Comparison of ENCODE assay signal across 7 cellular contexts in genomic region chr1:147992916-147993315, GRCh38.
A peak's percentile ranks its signal among the peaks of the same experiment; 100 is the strongest.
DNase-seq lines count a peak whose midpoint lies in the region; ATAC-seq and TF ChIP-seq lines count a peak whose summit lies in the region.
"Not testable (repeated sequence)": the region's sequence is repeated elsewhere in the genome, so short reads cannot be mapped to it uniquely, and the experiment has no call there.

No MANE protein-coding gene starts in this region.

- H3K9me3 Mint-ChIP-seq in Caco-2 (ENCODE audit: unreplicated experiment); activated CD4-positive, alpha-beta T cell treated with anti-CD3 and anti-CD28 coated beads for 36 hours (ENCODE audit: low read depth); activated T-cell treated with anti-CD3 and anti-CD28 coated beads, Interleukin-2, amount 50 U/mL, for 24 hours; activated naive CD4-positive, alpha-beta T cell treated with anti-CD3 and anti-CD28 coated beads for 36 hours; activated naive CD8-positive, alpha-beta T cell treated with anti-CD3 and anti-CD28 coated beads, Interleukin-2, amount 10 ng/mL, durations not matched to agents 7 days and 5 days: not testable (repeated sequence)

- not testable (repeated sequence) for H3K27me3 ChIP-seq in Caco-2 (replicated peaks; ENCODE audit: control insufficient read depth, insufficient read depth, low read length); mammary epithelial cell (ENCODE audit: insufficient read depth, low read length)

- H3K9me3 ChIP-seq in Caco-2; mammary epithelial cell (replicated peaks; ENCODE audit: insufficient read depth, low read length): not testable (repeated sequence)

- not testable (repeated sequence) for H3K9ac ChIP-seq in mammary epithelial cell (ENCODE audit: insufficient read depth, low read length)

- not testable (repeated sequence) for H3K4me2 ChIP-seq in mammary epithelial cell (ENCODE audit: insufficient read depth, low read depth, low read length)

- dilution Hi-C loops in mammary epithelial cell (cut with HindIII; ENCODE audit: low sequenced_read_pairs) = not testable (repeated sequence)

- H3K4me1 Mint-ChIP-seq in Caco-2 (ENCODE audit: low read depth, unreplicated experiment) = not testable (repeated sequence)
- peaks cover 14% of the 10 kb centered on the region for H3K4me1 Mint-ChIP-seq in activated CD4-positive, alpha-beta T cell treated with anti-CD3 and anti-CD28 coated beads for 36 hours
- H3K4me1 Mint-ChIP-seq in activated T-cell treated with anti-CD3 and anti-CD28 coated beads, Interleukin-2, amount 50 U/mL, for 24 hours (ENCODE audit: low read depth) = peaks cover 19% of the 10 kb centered on the region
- peaks cover 17% of the 10 kb centered on the region for H3K4me1 Mint-ChIP-seq in activated naive CD4-positive, alpha-beta T cell treated with anti-CD3 and anti-CD28 coated beads for 36 hours (ENCODE audit: low read depth)
- peaks cover 13% of the 10 kb centered on the region for H3K4me1 Mint-ChIP-seq in activated naive CD8-positive, alpha-beta T cell treated with anti-CD3 and anti-CD28 coated beads, Interleukin-2, amount 10 ng/mL, durations not matched to agents 7 days and 5 days

- in situ Hi-C loops in mammary epithelial cell (cut with MboI; ENCODE audit: low sequenced_read_pairs in 2 of 2) = not testable (repeated sequence)

- H3K27ac Mint-ChIP-seq in Caco-2 (ENCODE audit: unreplicated experiment); activated CD4-positive, alpha-beta T cell treated with anti-CD3 and anti-CD28 coated beads for 36 hours; activated naive CD8-positive, alpha-beta T cell treated with anti-CD3 and anti-CD28 coated beads, Interleukin-2, amount 10 ng/mL, durations not matched to agents 7 days and 5 days: not testable (repeated sequence)
- peak overlapping the region; percentile 81 for H3K27ac Mint-ChIP-seq in activated T-cell treated with anti-CD3 and anti-CD28 coated beads, Interleukin-2, amount 50 U/mL, for 24 hours
- peak overlapping the region; percentile 68 for H3K27ac Mint-ChIP-seq in activated naive CD4-positive, alpha-beta T cell treated with anti-CD3 and anti-CD28 coated beads for 36 hours

- H3K79me2 ChIP-seq in mammary epithelial cell (ENCODE audit: insufficient read depth, low read length) = not testable (repeated sequence)

- H3K4me3 ChIP-seq in Caco-2 (ENCODE audit: low read depth, low read length); mammary epithelial cell (replicated peaks in 1 of 3; ENCODE audit: insufficient read depth in 1 of 3, low read depth in 2 of 3, low read length in 3 of 3): not testable (repeated sequence)

- POLR2A ChIA-PET in Caco-2 (lab: Charles Lee); activated CD4-positive, alpha-beta T cell treated with anti-CD3 and anti-CD28 coated beads for 36 hours (lab: Charles Lee); activated naive CD8-positive, alpha-beta T cell treated with anti-CD3 and anti-CD28 coated beads, Interleukin-2, amount 10 ng/mL, durations not matched to agents 7 days and 5 days (lab: Charles Lee): not testable (repeated sequence)

- H3K36me3 ChIP-seq in Caco-2 (ENCODE audit: control insufficient read depth, insufficient read depth, low read length); mammary epithelial cell (ENCODE audit: insufficient read depth, low read length): not testable (repeated sequence)

- BruUV-seq in Caco-2 (replicated peaks; lab: Mats Ljungman, UMichigan) = TSS peak; percentile 62
- TSS peak; percentile 48 for BruUV-seq in mammary epithelial cell (replicated peaks; lab: Mats Ljungman, UMichigan)

- not testable (repeated sequence) for H3K4me1 ChIP-seq in Caco-2; mammary epithelial cell (ENCODE audit: insufficient read depth, low read length)

- not testable (repeated sequence) for H3K27me3 Mint-ChIP-seq in Caco-2 (ENCODE audit: insufficient read depth, unreplicated experiment); activated CD4-positive, alpha-beta T cell treated with anti-CD3 and anti-CD28 coated beads for 36 hours; activated T-cell treated with anti-CD3 and anti-CD28 coated beads, Interleukin-2, amount 50 U/mL, for 24 hours; activated naive CD4-positive, alpha-beta T cell treated with anti-CD3 and anti-CD28 coated beads for 36 hours (ENCODE audit: low read depth); activated naive CD8-positive, alpha-beta T cell treated with anti-CD3 and anti-CD28 coated beads, Interleukin-2, amount 10 ng/mL, durations not matched to agents 7 days and 5 days

- not testable (repeated sequence) for H4K20me1 ChIP-seq in mammary epithelial cell (ENCODE audit: insufficient read depth, low read length)

- H3K27ac ChIP-seq in mammary epithelial cell (ENCODE audit: insufficient read depth, low read depth, low read length) = not testable (repeated sequence)

- H3K36me3 Mint-ChIP-seq in Caco-2 (ENCODE audit: insufficient read depth, unreplicated experiment); activated naive CD4-positive, alpha-beta T cell treated with anti-CD3 and anti-CD28 coated beads for 36 hours (ENCODE audit: low read depth): not testable (repeated sequence)
- peaks cover 17% of the 10 kb centered on the region for H3K36me3 Mint-ChIP-seq in activated CD4-positive, alpha-beta T cell treated with anti-CD3 and anti-CD28 coated beads for 36 hours (ENCODE audit: low read depth)
- H3K36me3 Mint-ChIP-seq in activated T-cell treated with anti-CD3 and anti-CD28 coated beads, Interleukin-2, amount 50 U/mL, for 24 hours (ENCODE audit: low read depth) = peaks cover 22% of the 10 kb centered on the region
- peaks cover 22% of the 10 kb centered on the region for H3K36me3 Mint-ChIP-seq in activated naive CD8-positive, alpha-beta T cell treated with anti-CD3 and anti-CD28 coated beads, Interleukin-2, amount 10 ng/mL, durations not matched to agents 7 days and 5 days

- not testable (repeated sequence) for TF ChIP-seq CTCF in Caco-2 (IDR thresholded peaks at IDR 0.05; ENCODE audit: insufficient read depth in 1 of 2, low read depth in 1 of 2, low read length in 1 of 2, severe bottlenecking in 1 of 2, unreplicated experiment in 1 of 2); mammary epithelial cell (conservative IDR thresholded peaks at IDR 0.05 in 1 of 2, IDR thresholded peaks at IDR 0.05 in 1 of 2; ENCODE audit: extremely low read depth in 1 of 2, insufficient read depth in 1 of 2, low read depth in 1 of 2, low read length in 2 of 2)

- WGBS in mammary epithelial cell (ENCODE audit: low coverage, missing lambda C conversion rate) = 98% methylated on average over 4 of the region's 4 CpGs

- peak; percentile 14 for ATAC-seq in activated CD4-positive, alpha-beta T cell treated with anti-CD3 and anti-CD28 coated beads for 36 hours
- ATAC-seq in activated naive CD8-positive, alpha-beta T cell treated with anti-CD3 and anti-CD28 coated beads, Interleukin-2, amount 10 ng/mL, durations not matched to agents 7 days and 5 days (ENCODE audit: low read depth) = not testable (repeated sequence)
- peak; percentile 34 for ATAC-seq in stimulated activated naive CD8-positive, alpha-beta T cell treated with anti-CD3 and anti-CD28 coated beads, Interleukin-15, Interleukin-2, amounts not matched to agents 100 U/mL and 50 U/mL, for 24 hours

- DNase-seq in Caco-2; activated CD4-positive, alpha-beta T cell treated with anti-CD3 and anti-CD28 coated beads for 36 hours; activated T-cell treated with anti-CD3 and anti-CD28 coated beads, Interleukin-2, amount 50 U/mL, for 24 hours; activated naive CD4-positive, alpha-beta T cell treated with anti-CD3 and anti-CD28 coated beads for 36 hours; activated naive CD8-positive, alpha-beta T cell treated with anti-CD3 and anti-CD28 coated beads, Interleukin-2, amount 10 ng/mL, durations not matched to agents 7 days and 5 days; mammary epithelial cell; stimulated activated naive CD8-positive, alpha-beta T cell treated with anti-CD3 and anti-CD28 coated beads, Interleukin-15, Interleukin-2, amounts not matched to agents 100 U/mL and 50 U/mL, for 24 hours: not testable (repeated sequence)

- CTCF ChIA-PET in Caco-2 (lab: Charles Lee); activated CD4-positive, alpha-beta T cell treated with anti-CD3 and anti-CD28 coated beads for 36 hours (lab: Charles Lee); activated naive CD4-positive, alpha-beta T cell treated with anti-CD3 and anti-CD28 coated beads for 36 hours (lab: Charles Lee); mammary epithelial cell (lab: Charles Lee; ENCODE audit: low non-redundant PET): not testable (repeated sequence)

- H2AFZ ChIP-seq in mammary epithelial cell (ENCODE audit: low read depth, low read length) = not testable (repeated sequence)

- intact Hi-C loops in Caco-2 (cut with micrococcal nuclease; ENCODE audit: unreplicated experiment); activated CD4-positive, alpha-beta T cell treated with anti-CD3 and anti-CD28 coated beads for 36 hours (cut with DNase I, micrococcal nuclease); activated naive CD4-positive, alpha-beta T cell treated with anti-CD3 and anti-CD28 coated beads for 36 hours (cut with micrococcal nuclease); mammary epithelial cell (cut with micrococcal nuclease): not testable (repeated sequence)

- not testable (repeated sequence) for H3K4me3 Mint-ChIP-seq in Caco-2 (ENCODE audit: unreplicated experiment); activated CD4-positive, alpha-beta T cell treated with anti-CD3 and anti-CD28 coated beads for 36 hours; activated T-cell treated with anti-CD3 and anti-CD28 coated beads, Interleukin-2, amount 50 U/mL, for 24 hours; activated naive CD4-positive, alpha-beta T cell treated with anti-CD3 and anti-CD28 coated beads for 36 hours
- peak overlapping the region; percentile 55 for H3K4me3 Mint-ChIP-seq in activated naive CD8-positive, alpha-beta T cell treated with anti-CD3 and anti-CD28 coated beads, Interleukin-2, amount 10 ng/mL, durations not matched to agents 7 days and 5 days
